Comparison of ENCODE assay signal across 1 cellular context in genomic region chr9:136264046-136264802, GRCh38.
TF ChIP-seq lines count a peak whose summit lies in the region.

No MANE protein-coding gene starts in this region.

TF ChIP-seq in H1, 55 proteins besides CTCF, POLR2A, EP300 and RAD21:
- TF ChIP-seq PHF8 (conservative IDR thresholded peaks at IDR 0.05; ENCODE audit: low read depth, low read length) (no peak), SRF (IDR thresholded peaks at IDR 0.05; ENCODE audit: low read depth, low read length) (no peak)
